8 cellular contexts compared by ENCODE assay signal in the genomic region with DNA sequence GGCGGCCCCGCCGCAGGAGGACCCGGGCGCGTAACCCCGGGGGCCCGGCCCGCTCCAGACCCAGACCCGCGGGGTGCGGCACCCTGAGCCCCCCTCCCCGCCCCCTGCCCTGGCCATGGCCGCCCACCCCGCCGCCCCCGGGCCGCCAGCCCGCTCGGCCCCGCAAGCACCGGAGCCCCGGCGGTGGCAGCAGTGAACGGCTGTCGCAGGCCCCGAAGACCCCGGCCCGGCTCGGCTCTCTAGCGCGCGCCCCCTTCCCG. TPM values are rescaled to one million over a fixed set of nuclear protein-coding genes. Genes with fewer than 3 reads are reported as not detected.
DNase-seq lines count a peak whose midpoint lies in the region; ATAC-seq and TF ChIP-seq lines count a peak whose summit lies in the region.

No MANE protein-coding gene starts in this region.

- peaks cover 45 to 66% of the 10 kb centered on the region in 2 donors for H3K4me1 Mint-ChIP-seq in effector memory CD8-positive, alpha-beta T cell (ENCODE audit: low read depth in 2 of 2)

- H3K36me3 Mint-ChIP-seq in effector memory CD8-positive, alpha-beta T cell (ENCODE audit: insufficient read depth): peaks cover 29% of the 10 kb centered on the region

- H3K4me3 Mint-ChIP-seq in effector memory CD8-positive, alpha-beta T cell: peak overlapping the region; percentile 85

- peak overlapping the region; percentile 52 for H3K4me3 ChIP-seq in BJ (ENCODE audit: low read depth, low read length)
- H3K4me3 ChIP-seq in LNCaP clone FGC (ENCODE audit: low read depth, low read length): peak overlapping the region; percentile 77
- peak overlapping the region; percentile 69 for H3K4me3 ChIP-seq in ovary

- H3K36me3 ChIP-seq in BJ (ENCODE audit: control insufficient read depth, insufficient read depth, low read length): no peaks in the 10 kb centered on the region; the same call in 1 of the 2 replicates
- no peaks in the 10 kb centered on the region for H3K36me3 ChIP-seq in ovary

- H3K27ac ChIP-seq in ovary: peak overlapping the region in 1 of 2 donors; percentile 9

- DNase-seq in BJ (ENCODE audit: low read depth): no peak
- DNase-seq in LNCaP clone FGC (ENCODE audit: low read depth): no peak
- DNase-seq in effector memory CD8-positive, alpha-beta T cell: no peak
- DNase-seq in ovary: peak in 2 of 5 donors; percentile 52 to 60
- DNase-seq in NCI-H2171 (lab: John Stamatoyannopoulos, UW): no peak
- no peak for DNase-seq in activated naive CD4-positive, alpha-beta T cell treated with Interleukin-2 at 50 U/mL for 16 hours

- peaks cover 9% of the 10 kb centered on the region for H3K4me1 ChIP-seq in ovary (ENCODE audit: insufficient read depth)

- H3K27me3 ChIP-seq in BJ (ENCODE audit: control insufficient read depth, insufficient read depth, low read length): peaks cover 6% of the 10 kb centered on the region
- no peaks in the 10 kb centered on the region for H3K27me3 ChIP-seq in ovary

- TF ChIP-seq POLR2A in ovary (IDR thresholded peaks at IDR 0.05): no peak

- no peaks in the 10 kb centered on the region for H3K27me3 Mint-ChIP-seq in effector memory CD8-positive, alpha-beta T cell

- intact Hi-C loops in ovary (cut with DNase I): no loop called here

- no peak overlapping the region for H3K27ac Mint-ChIP-seq in effector memory CD8-positive, alpha-beta T cell

- H3K9me3 ChIP-seq in ovary: peaks cover 0 to 10% of the 10 kb centered on the region in 2 donors

- no peaks in the 10 kb centered on the region for H3K9me3 Mint-ChIP-seq in effector memory CD8-positive, alpha-beta T cell

- 0 to 1% methylated on average over 10 to 34 of the region's 34 CpGs; no CpG with 5 or more reads in 1 of the 3 donors for WGBS in ovary, 3 donors

- no peak for TF ChIP-seq EP300 in ovary (IDR thresholded peaks at IDR 0.05)

- POLR2A ChIA-PET in BJ (lab: Charles Lee): no interaction called here

- TF ChIP-seq CTCF in BJ (IDR thresholded peaks at IDR 0.05; ENCODE audit: insufficient read depth, low read depth, low read length): no peak
- no peak for TF ChIP-seq CTCF in LNCaP clone FGC (IDR thresholded peaks at IDR 0.05; ENCODE audit: control insufficient read depth, extremely low read depth, insufficient read depth)
- no peak for TF ChIP-seq CTCF in ovary (IDR thresholded peaks at IDR 0.05)

- CTCF ChIA-PET in BJ (lab: Yijun Ruan, JAX): interaction anchor here (0.5 kb wide), 1 partner anchor 48 kb away, joined by 3 read pairs; no protein-coding TSS in a partner anchor

- ATAC-seq in effector memory CD8-positive, alpha-beta T cell (replicated peaks): no peak
- ATAC-seq in HG03095 (IDR thresholded peaks at IDR 0.05; ENCODE audit: unreplicated experiment) (no peak), GM21528 (IDR thresholded peaks at IDR 0.05; ENCODE audit: low FRiP score, unreplicated experiment) (no peak)

RNA-seq across cellular contexts. Expression of gene MARCHF9, which starts 0.2 kb away (rescaled TPM):
- polyA plus RNA-seq in BJ (2011; rRNA removed) (3.1 and 6.2 TPM in 2 replicates), ovary (1 to 10 TPM; 5.0 to 7.9 TPM)
- 3.0 and 5.1 TPM in 2 replicates for polyA minus RNA-seq in BJ (2011; rRNA and poly(A)+ RNA removed)
- total RNA-seq in ovary: 10 to 100 TPM in 1 of 7 donors, 1 to 10 TPM in 6; 5.0 to 15.2 (median 7.7) TPM

RNA-seq across cellular contexts. Expression of gene CDK4, which starts 3.0 kb away (rescaled TPM):
- polyA plus RNA-seq in BJ (2011; rRNA removed) (208 and 293 TPM in 2 replicates), ovary (100 to 1,000 TPM in 1 of 2 donors, 10 to 100 TPM in 1; 82.7 to 127 TPM)
- polyA minus RNA-seq in BJ (2011; rRNA and poly(A)+ RNA removed): 69.7 and 116 TPM in 2 replicates
- total RNA-seq in ovary: 100 to 1,000 TPM; 111 to 175 (median 122) TPM

RNA-seq across cellular contexts. Expression of gene TSPAN31, which starts 10.3 kb away (rescaled TPM):
- polyA plus RNA-seq in BJ (2011; rRNA removed): 25.7 and 40.4 TPM in 2 replicates
- polyA minus RNA-seq in BJ (2011; rRNA and poly(A)+ RNA removed): 22.7 and 28.2 TPM in 2 replicates
- 10 to 100 TPM; 27.7 to 64.0 (median 32.5) TPM for total RNA-seq in ovary
- polyA plus RNA-seq in ovary: 10 to 100 TPM; 44.0 to 63.7 TPM

RNA-seq across cellular contexts. Expression of gene CYP27B1, which starts 11.8 kb away (rescaled TPM):
- polyA plus RNA-seq in BJ (2011; rRNA removed): 0.76 and 0.91 TPM in 2 replicates
- 0.43 and 1.1 TPM in 2 replicates for polyA minus RNA-seq in BJ (2011; rRNA and poly(A)+ RNA removed)
- total RNA-seq in ovary: 1 to 10 TPM in 4 of 7 donors, under 1 TPM in 3; 0.12 to 2.5 (median 1.0) TPM
- polyA plus RNA-seq in ovary: under 1 TPM; 0.18 to 0.30 TPM

RNA-seq across cellular contexts. Expression of gene AGAP2, which starts 16.6 kb away (rescaled TPM):
- polyA plus RNA-seq in BJ (2011; rRNA removed) (0.04 and 0.05 TPM in 2 replicates), ovary (1 to 10 TPM in 1 of 2 donors, under 1 TPM in 1; 0.33 to 1.3 TPM)
- 0.26 and 0.47 TPM in 2 replicates for polyA minus RNA-seq in BJ (2011; rRNA and poly(A)+ RNA removed)
- total RNA-seq in ovary: under 1 TPM; 0.34 to 0.99 (median 0.60) TPM
